Comparison of ENCODE assay signal across 23 cellular contexts in the genomic region with DNA sequence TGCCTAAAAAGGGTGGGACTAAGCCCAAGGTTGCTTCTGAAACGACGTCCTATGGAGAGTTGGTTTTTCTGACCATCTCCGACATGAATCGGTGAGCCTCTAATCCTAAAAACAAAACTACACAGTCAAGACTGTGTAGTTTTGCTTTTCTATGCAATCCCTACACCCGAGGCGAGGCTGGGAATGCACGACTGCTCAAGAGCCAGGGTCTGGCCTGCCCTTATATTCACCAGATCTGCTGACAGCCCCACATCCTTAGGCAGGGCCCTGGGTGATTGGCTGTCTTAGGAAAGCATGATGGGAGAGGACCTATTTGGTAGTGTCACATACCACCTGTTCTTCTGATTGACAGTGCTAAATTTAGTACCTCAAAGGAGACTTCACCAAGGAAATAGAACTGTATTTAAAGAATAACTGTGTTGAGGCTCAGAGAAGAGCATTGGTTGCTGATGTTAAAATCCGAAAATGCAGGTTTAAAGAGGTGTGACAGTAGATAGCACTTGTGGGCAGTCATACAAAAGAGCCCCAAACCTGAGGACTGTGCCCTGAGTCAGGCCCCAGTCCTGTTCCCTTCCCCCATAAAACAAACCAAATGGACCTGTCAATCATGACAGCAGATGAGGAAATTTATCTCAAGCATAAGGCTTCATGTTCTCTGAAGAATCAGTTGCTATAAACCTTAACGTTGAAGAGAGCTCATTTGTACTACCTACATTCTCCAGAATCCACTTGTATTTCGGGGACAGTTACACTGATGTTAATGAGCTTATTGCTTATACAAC. TPM values are rescaled to one million over a fixed set of nuclear protein-coding genes. Genes with fewer than 3 reads are reported as not detected.
DNase-seq lines count a peak whose midpoint lies in the region; ATAC-seq, FAIRE-seq and TF ChIP-seq lines count a peak whose summit lies in the region.
"Had no signal": no experiment of that assay in that cellular context is flagged by ENCODE, and none has a peak within 500 bp of the region (broad histone marks: within the 10 kb centered on the region; RNA-seq: fewer than 3 reads in every experiment).

A gene (minus strand): TSS at position 197 of the 782 bp plus-strand sequence. CDS start 2,781 bp downstream, outside the sequence.

- H3K27me3 Mint-ChIP-seq in Caco-2 (ENCODE audit: insufficient read depth, unreplicated experiment), result no peaks in the 10 kb centered on the region
- H3K27me3 Mint-ChIP-seq: activated CD4-positive, alpha-beta T cell treated with anti-CD3 and anti-CD28 coated beads for 36 hours; memory B cell had no signal

- TF ChIP-seq EP300 in GM12878 (IDR thresholded peaks at IDR 0.05; ENCODE audit: borderline replicate concordance in 1 of 2, control insufficient read depth in 1 of 2, low read depth in 2 of 2, low read length in 2 of 2), result no peak

- H3K4me3 ChIP-seq in GM12878, result no peak within 1 kb of the TSS
- H3K4me3 ChIP-seq in right cardiac atrium (ENCODE audit: low read length), result peak within 1 kb of the TSS; percentile 58
- peak within 1 kb of the TSS; percentile 80 for H3K4me3 ChIP-seq in psoas muscle
- H3K4me3 ChIP-seq in Caco-2 (ENCODE audit: low read depth, low read length), result no peak within 1 kb of the TSS
- H3K4me3 ChIP-seq: SJSA1 had no signal

- RAD21 ChIA-PET in GM12878 (lab: Charles Lee; ENCODE audit: unreplicated experiment), result interaction anchor here (1.0 to 1.1 kb wide), 2 partner anchors 12 to 213 kb away, joined by 3 read pairs; no protein-coding TSS in a partner anchor

- TF ChIP-seq CTCF in GM12878 (IDR thresholded peaks at IDR 0.05 in 2 of 3, conservative IDR thresholded peaks at IDR 0.05 in 1 of 3; ENCODE audit: control insufficient read depth in 2 of 3, extremely low read depth in 1 of 3, insufficient read depth in 1 of 3, low read depth in 3 of 3, low read length in 3 of 3), result no peak
- TF ChIP-seq CTCF in psoas muscle (IDR thresholded peaks at IDR 0.05), result no peak
- TF ChIP-seq CTCF in Caco-2 (IDR thresholded peaks at IDR 0.05; ENCODE audit: insufficient read depth in 1 of 2, low read depth in 1 of 2, low read length in 1 of 2, severe bottlenecking in 1 of 2, unreplicated experiment in 1 of 2), result no peak

- H3K9ac ChIP-seq in GM12878 (ENCODE audit: control insufficient read depth, insufficient read depth, low read length), result no peak within 1 kb of the TSS

- SMC1A ChIA-PET in GM12878 (lab: Charles Lee; ENCODE audit: uncharacterized antibody, unreplicated experiment), result interaction anchor here (1.0 to 1.2 kb wide), 4 partner anchors 11 to 322 kb away, joined by 3 to 6 read pairs (median 4); no protein-coding TSS in a partner anchor

- no peaks in the 10 kb centered on the region for H3K9me3 Mint-ChIP-seq in Caco-2 (ENCODE audit: unreplicated experiment)
- H3K9me3 Mint-ChIP-seq: memory B cell had no signal

- no peak for FAIRE-seq in GM12878 (lab: Jason Lieb, UNC)
- FAIRE-seq: astrocyte, HepG2 had no signal

- no peaks in the 10 kb centered on the region for H3K4me1 ChIP-seq in GM12878 (ENCODE audit: control insufficient read depth, insufficient read depth, low read length)
- H3K4me1 ChIP-seq in right cardiac atrium (ENCODE audit: control insufficient read depth, insufficient read depth, low read length), result no peaks in the 10 kb centered on the region
- H3K4me1 ChIP-seq in psoas muscle, result peaks cover 16% of the 10 kb centered on the region
- no peaks in the 10 kb centered on the region for H3K4me1 ChIP-seq in Caco-2
- H3K4me1 ChIP-seq: SJSA1 had no signal

- no peak for DNase-seq in HEK293T (ENCODE audit: extremely low spot score)
- DNase-seq in GM12878 (ENCODE audit: low read depth, low spot score), result no peak
- DNase-seq in right cardiac atrium, result peak; percentile 42 to 77 (median 74)
- DNase-seq in psoas muscle, result peak; percentile 67 to 90
- no peak for DNase-seq in NCI-H526 treated with DMSO at 0.1 percent for 48 hours (lab: John Stamatoyannopoulos, UW)
- no peak for DNase-seq in Caco-2
- DNase-seq: activated CD4-positive, alpha-beta T cell treated with anti-CD3 and anti-CD28 coated beads for 36 hours; activated CD8-positive, alpha-beta memory T cell treated with anti-CD3 and anti-CD28 coated beads, Interleukin-2, amount 50 U/mL, for 48 hours; COR-L47; cortex of kidney; MM.1S; NCI-H1930; NCI-H446; stimulated activated CD4-positive, alpha-beta T cell treated with anti-CD3 and anti-CD28 coated beads, Interleukin-2, amount 100 ng/mL, for 48 hours; T1000 had no signal

- H3K36me3 Mint-ChIP-seq in Caco-2 (ENCODE audit: insufficient read depth, unreplicated experiment), result no peaks in the 10 kb centered on the region

- intact Hi-C loops in GM12878 (cut with micrococcal nuclease; ENCODE audit: unreplicated experiment) (no loop called here), right cardiac atrium (cut with DNase I) (loop anchor here in 1 of 4 donors (10.0 kb wide), 1 partner anchor 67 kb away; no protein-coding TSS in a partner anchor), psoas muscle (cut with DNase I) (loop anchor here in 1 of 2 donors (1.0 to 2.0 kb wide), 2 partner anchors 53 to 57 kb away; no protein-coding TSS in a partner anchor), Caco-2 (cut with micrococcal nuclease; ENCODE audit: unreplicated experiment) (no loop called here)

- no peak within 1 kb of the TSS for H3K27ac Mint-ChIP-seq in Caco-2 (ENCODE audit: unreplicated experiment)
- H3K27ac Mint-ChIP-seq: activated CD4-positive, alpha-beta T cell treated with anti-CD3 and anti-CD28 coated beads for 36 hours; memory B cell had no signal

- H2AFZ ChIP-seq in GM12878 (ENCODE audit: control insufficient read depth, low read depth, low read length), result no peak within 1 kb of the TSS

- in situ Hi-C loops in GM12878 (cut with MboI), result no loop called here

- POLR2A ChIA-PET in HEK293T (lab: Yijun Ruan, JAX) (no interaction called here), GM12878 (lab: Charles Lee) (no interaction called here), Caco-2 (lab: Charles Lee) (no interaction called here)

- BruUV-seq in GM12878 (replicated peaks; lab: Mats Ljungman, UMichigan), result no TSS peak
- BruUV-seq in Caco-2 (replicated peaks; lab: Mats Ljungman, UMichigan), result no TSS peak

- H3K4me2 ChIP-seq in GM12878 (ENCODE audit: control insufficient read depth, insufficient read depth), result no peak within 1 kb of the TSS

- H3K79me2 ChIP-seq in GM12878 (ENCODE audit: control insufficient read depth, insufficient read depth, low read length), result no peaks in the 10 kb centered on the region

- H3K4me3 Mint-ChIP-seq in Caco-2 (ENCODE audit: unreplicated experiment), result no peak within 1 kb of the TSS
- H3K4me3 Mint-ChIP-seq: activated CD4-positive, alpha-beta T cell treated with anti-CD3 and anti-CD28 coated beads for 36 hours; memory B cell had no signal

- H3K36me3 ChIP-seq in GM12878 (ENCODE audit: control insufficient read depth in 2 of 2, insufficient read depth in 2 of 2, low read length in 1 of 2) (no peaks in the 10 kb centered on the region), psoas muscle (ENCODE audit: insufficient read depth in 1 of 2, low read depth in 1 of 2) (peaks cover 3 to 39% of the 10 kb centered on the region in 2 donors), Caco-2 (ENCODE audit: control insufficient read depth, insufficient read depth, low read length) (no peaks in the 10 kb centered on the region)
- H3K36me3 ChIP-seq: neutrophil, SJSA1 had no signal

- CTCF ChIA-PET in HEK293T (lab: Yijun Ruan, JAX), result no interaction called here
- CTCF ChIA-PET in GM12878 (lab: Yijun Ruan, JAX), result interaction anchor here (1.4 to 2.2 kb wide), 6 partner anchors 10 to 322 kb away, joined by 3 to 9 read pairs (median 6); no protein-coding TSS in a partner anchor
- CTCF ChIA-PET in Caco-2 (lab: Charles Lee), result no interaction called here

- 50% methylated on average over 10 of the region's 10 CpGs for WGBS in GM12878 (ENCODE audit: insufficient coverage, insufficient replicate concordance, low lambda C conversion rate, missing lambda C conversion rate)
- WGBS in right cardiac atrium, result 65% methylated on average over 10 of the region's 10 CpGs
- WGBS in psoas muscle, 3 donors, result 22 to 47% (median 29%) methylated on average over 10 of the region's 10 CpGs

- TF ChIP-seq RAD21 in GM12878 (IDR thresholded peaks at IDR 0.05; ENCODE audit: insufficient read depth, low read depth, low read length), result no peak

- ATAC-seq in GM12878 (no peak), right cardiac atrium (peak; percentile 92 to 94), psoas muscle (peak; percentile 75 to 86 (median 80)), GM18861 (IDR thresholded peaks at IDR 0.05; ENCODE audit: unreplicated experiment) (no peak), HG03045 (IDR thresholded peaks at IDR 0.05; ENCODE audit: unreplicated experiment) (no peak)
- ATAC-seq: activated CD4-positive, alpha-beta T cell treated with anti-CD3 and anti-CD28 coated beads for 36 hours; HepG2 had no signal

- H3K4me1 Mint-ChIP-seq in Caco-2 (ENCODE audit: low read depth, unreplicated experiment), result no peaks in the 10 kb centered on the region
- H3K4me1 Mint-ChIP-seq: activated CD4-positive, alpha-beta T cell treated with anti-CD3 and anti-CD28 coated beads for 36 hours; memory B cell had no signal

- TF ChIP-seq POLR2A in GM12878 (IDR thresholded peaks at IDR 0.05; ENCODE audit: low read depth, low read length), result no peak

- H3K27me3 ChIP-seq in GM12878 (replicated peaks in 1 of 2; ENCODE audit: control insufficient read depth in 2 of 2, insufficient read depth in 2 of 2, low read length in 1 of 2) (no peaks in the 10 kb centered on the region), right cardiac atrium (ENCODE audit: control insufficient read depth, insufficient read depth) (no peaks in the 10 kb centered on the region), psoas muscle (ENCODE audit: insufficient read depth in 3 of 3, low read length in 2 of 3) (no peaks in the 10 kb centered on the region), Caco-2 (replicated peaks; ENCODE audit: control insufficient read depth, insufficient read depth, low read length) (no peaks in the 10 kb centered on the region)
- H3K27me3 ChIP-seq: neutrophil, SJSA1 had no signal

- H3K9me3 ChIP-seq in GM12878 (replicated peaks; ENCODE audit: control insufficient read depth, insufficient read depth, low read length) (no peaks in the 10 kb centered on the region), right cardiac atrium (ENCODE audit: control insufficient read depth, low read length) (no peaks in the 10 kb centered on the region), psoas muscle (no peaks in the 10 kb centered on the region), Caco-2 (no peaks in the 10 kb centered on the region)
- H3K9me3 ChIP-seq: neutrophil, SJSA1 had no signal

- H4K20me1 ChIP-seq in GM12878 (ENCODE audit: control insufficient read depth, insufficient read depth), result no peaks in the 10 kb centered on the region

- H3K27ac ChIP-seq in GM12878 (ENCODE audit: control insufficient read depth, insufficient read depth) (no peak within 1 kb of the TSS), right cardiac atrium (ENCODE audit: low read length) (peak within 1 kb of the TSS; percentile 82), psoas muscle (peak within 1 kb of the TSS; percentile 96)
- H3K27ac ChIP-seq: epithelial cell of prostate, neutrophil, SJSA1 had no signal

RNA-seq across cellular contexts. Expression of the gene that starts here (rescaled TPM):
- total RNA-seq in GM12878 (2013; cell fraction: nucleolus; rRNA removed), result 146 and 150 TPM in 2 replicates
- total RNA-seq in GM12878 (2014; rRNA removed), result 5.0 and 6.6 TPM in 2 replicates
- total RNA-seq in GM12878 (2014; rRNA removed; fragmentation: Illumina TruSeq; extraction: Trizol), result 8.2 and 9.5 TPM in 2 replicates
- 7.5 and 9.0 TPM in 2 replicates for total RNA-seq in GM12878 (2021)
- polyA plus RNA-seq in GM12878 (2011; ENCODE audit: low read depth), result 1.2 TPM
- 1.8 and 2.2 TPM in 2 replicates for polyA plus RNA-seq in GM12878 (2011; rRNA removed)
- 0.76 and 0.82 TPM in 2 replicates for polyA plus RNA-seq in GM12878 (2011; cell fraction: cytosol; rRNA removed)
- 14.9 and 15.2 TPM in 2 replicates for polyA plus RNA-seq in GM12878 (2011; cell fraction: nucleus; rRNA removed)
- polyA plus RNA-seq in GM12878 (2012), result 0.73 and 1.2 TPM in 2 replicates
- 1.6 and 4.9 TPM in 2 replicates for polyA plus RNA-seq in GM12878 (2014; fragmentation: Illumina TruSeq; extraction: Trizol)
- 1 to 10 TPM in 1 of 2 experiments, under 1 TPM in 1; 0.15 to 1.4 TPM for polyA plus RNA-seq in GM12878 (2014; fragmentation: Nextera tagmentation; extraction: Ambion mirVana)
- 1.3 and 2.9 TPM in 2 replicates for polyA plus RNA-seq in GM12878 (2014; rRNA removed)
- 1 to 10 TPM; 1.7 to 3.8 TPM for polyA plus RNA-seq in GM12878 (2016; fragmentation: Nextera tagmentation; extraction: Ambion mirVana)
- polyA minus RNA-seq in GM12878 (2011; rRNA and poly(A)+ RNA removed), result 76.5 and 87.9 TPM in 2 replicates
- 6.0 and 6.7 TPM in 2 replicates for polyA minus RNA-seq in GM12878 (2011; cell fraction: cytosol; rRNA and poly(A)+ RNA removed)
- polyA minus RNA-seq in GM12878 (2011; cell fraction: nucleus; rRNA and poly(A)+ RNA removed), result 89.9 and 106 TPM in 2 replicates
- 1,000 to 10,000 TPM; 1,615 to 2,179 (median 1,851) TPM for total RNA-seq in right cardiac atrium
- polyA plus RNA-seq in right cardiac atrium, result 266 TPM
- total RNA-seq in psoas muscle, result 1,000 to 10,000 TPM; 4,462 to 7,650 (median 6,674) TPM
- polyA plus RNA-seq in psoas muscle, result 100 to 1,000 TPM; 137 to 248 (median 173) TPM
- total RNA-seq in Caco-2 (2022), result 9.3 and 11.0 TPM in 2 replicates

Comparison
In these comparisons a context has a peak if more than half of its experiments do, and no peak if none do; other contexts are left out.
1. RNA of the gene that starts here (total RNA-seq): 4,462 to 7,650 TPM in psoas muscle and 1,615 to 2,179 TPM in right cardiac atrium; 9.3 to 11.0 TPM in Caco-2 and 5.0 to 150 TPM in GM12878; every median in the first group is over 10 times any median in the second.
2. RNA of the gene that starts here (polyA plus RNA-seq): 266 TPM in right cardiac atrium (single experiment) and 137 to 248 TPM in psoas muscle; 0.15 to 15.2 TPM in GM12878; every median in the first group is over 4 times any median in the second.
3. DNase-seq: peak in right cardiac atrium (3 of 3) and psoas muscle (2 of 2); none in HEK293T (single experiment), GM12878 (single experiment), NCI-H526 treated with DMSO at 0.1 percent for 48 hours (single experiment) and Caco-2 (0 of 2).
4. ATAC-seq: peak in right cardiac atrium (2 of 2) and psoas muscle (4 of 4); none in GM12878 (single experiment), GM18861 (single experiment) and HG03045 (single experiment).
5. H3K4me3 ChIP-seq: peak in right cardiac atrium (single experiment) and psoas muscle (single experiment); none in GM12878 (single experiment) and Caco-2 (single experiment).